Comparison of ENCODE assay signal across 15 cellular contexts in genomic region chr3:33134026-33134625, GRCh38. TPM values are rescaled to one million over a fixed set of nuclear protein-coding genes. Genes with fewer than 3 reads are reported as not detected.
A peak's percentile ranks its signal among the peaks of the same experiment; 100 is the strongest.
DNase-seq lines count a peak whose midpoint lies in the region; ATAC-seq and TF ChIP-seq lines count a peak whose summit lies in the region.
"Had no signal": no experiment of that assay in that cellular context is flagged by ENCODE, and none has a peak within 500 bp of the region (broad histone marks: within the 10 kb centered on the region; RNA-seq: fewer than 3 reads in every experiment).

No MANE protein-coding gene starts in this region.

- peak overlapping the region; percentile 21 for H3K27ac Mint-ChIP-seq in T-helper 2 cell treated with Interferon-gamma antibody and Interleukin-4, amounts not matched to agents 5 μg/mL and 100 μg/mL, for 36 hours
- no peak overlapping the region for H3K27ac Mint-ChIP-seq in naive thymus-derived CD8-positive, alpha-beta T cell
- H3K27ac Mint-ChIP-seq: activated CD4-positive, alpha-beta T cell treated with anti-CD3 and anti-CD28 coated beads, Interleukin-2, amount 10 ng/mL, durations not matched to agents 24 days and 14 days; memory B cell had no signal

- H3K36me3 Mint-ChIP-seq in T-helper 2 cell treated with Interferon-gamma antibody and Interleukin-4, amounts not matched to agents 5 μg/mL and 100 μg/mL, for 36 hours (ENCODE audit: low read depth) = peaks cover 17% of the 10 kb centered on the region
- H3K36me3 Mint-ChIP-seq in naive thymus-derived CD8-positive, alpha-beta T cell = peaks cover 4 to 76% (median 31%) of the 10 kb centered on the region in 3 donors

- no peaks in the 10 kb centered on the region for H3K27me3 Mint-ChIP-seq in T-helper 2 cell treated with Interferon-gamma antibody and Interleukin-4, amounts not matched to agents 5 μg/mL and 100 μg/mL, for 36 hours (ENCODE audit: low read depth)
- H3K27me3 Mint-ChIP-seq in naive thymus-derived CD8-positive, alpha-beta T cell = no peaks in the 10 kb centered on the region
- H3K27me3 Mint-ChIP-seq: activated CD4-positive, alpha-beta T cell treated with anti-CD3 and anti-CD28 coated beads, Interleukin-2, amount 10 ng/mL, durations not matched to agents 24 days and 14 days; memory B cell had no signal

- no peaks in the 10 kb centered on the region for H3K9me3 ChIP-seq in osteoblast (ENCODE audit: low read depth, low read length)
- H3K9me3 ChIP-seq: esophagus muscularis mucosa had no signal

- ATAC-seq in HG02973 (IDR thresholded peaks at IDR 0.05; ENCODE audit: unreplicated experiment) (peak; percentile 45), GM21576 (IDR thresholded peaks at IDR 0.05; ENCODE audit: unreplicated experiment) (no peak)
- no peak for ATAC-seq in naive thymus-derived CD8-positive, alpha-beta T cell

- POLR2A ChIA-PET in naive thymus-derived CD8-positive, alpha-beta T cell (lab: Charles Lee) = no interaction called here

- no peak overlapping the region for H3K4me2 ChIP-seq in osteoblast (ENCODE audit: insufficient read depth, low read length)
- H3K4me2 ChIP-seq: PC-9 had no signal

- peaks cover 6% of the 10 kb centered on the region for H3K79me2 ChIP-seq in osteoblast (ENCODE audit: insufficient read depth, low read length)

- H3K36me3 ChIP-seq in osteoblast (ENCODE audit: insufficient read depth, low read length) = peaks cover 30% of the 10 kb centered on the region

- H2AFZ ChIP-seq in osteoblast (ENCODE audit: low read length) = no peak overlapping the region
- H2AFZ ChIP-seq: PC-9 had no signal

- H3K4me1 ChIP-seq in osteoblast (ENCODE audit: insufficient read depth, low read length) = peaks cover 9% of the 10 kb centered on the region

- no peaks in the 10 kb centered on the region for H3K9me3 Mint-ChIP-seq in T-helper 2 cell treated with Interferon-gamma antibody and Interleukin-4, amounts not matched to agents 5 μg/mL and 100 μg/mL, for 36 hours
- no peaks in the 10 kb centered on the region for H3K9me3 Mint-ChIP-seq in naive thymus-derived CD8-positive, alpha-beta T cell
- H3K9me3 Mint-ChIP-seq: activated CD4-positive, alpha-beta T cell treated with anti-CD3 and anti-CD28 coated beads, Interleukin-2, amount 10 ng/mL, durations not matched to agents 24 days and 14 days; memory B cell had no signal

- H3K27me3 ChIP-seq in osteoblast (ENCODE audit: insufficient read depth, low read length) = no peaks in the 10 kb centered on the region
- H3K27me3 ChIP-seq: esophagus muscularis mucosa had no signal

- no peak for DNase-seq in T-helper 2 cell treated with Interferon-gamma antibody and Interleukin-4, amounts not matched to agents 5 μg/mL and 100 μg/mL, for 36 hours (ENCODE audit: low spot score)
- DNase-seq in T-helper 2 cell = no peak
- peak; percentile 78 for DNase-seq in astrocyte of the spinal cord (ENCODE audit: low read depth, low spot score)
- DNase-seq in osteoblast (ENCODE audit: insufficient read length, low spot score, missing footprints) = peak; percentile 81
- DNase-seq in naive thymus-derived CD8-positive, alpha-beta T cell = no peak
- no peak for DNase-seq in middle frontal gyrus (ENCODE audit: extremely low spot score, low spot score)
- DNase-seq: activated CD4-positive, alpha-beta T cell treated with anti-CD3 and anti-CD28 coated beads, Interleukin-2, amount 10 ng/mL, durations not matched to agents 24 days and 14 days; NCI-H146; NCI-H510A treated with DMSO at 0.1 percent for 48 hours; PC-9; substantia nigra had no signal

- TF ChIP-seq CTCF in astrocyte of the spinal cord (IDR thresholded peaks at IDR 0.05; ENCODE audit: low read depth, low read length) (no peak), osteoblast (IDR thresholded peaks at IDR 0.05; ENCODE audit: extremely low read depth, low read depth, low read length) (no peak)

- no peak overlapping the region for H3K4me3 ChIP-seq in astrocyte of the spinal cord (ENCODE audit: low read depth, low read length)
- H3K4me3 ChIP-seq in osteoblast (ENCODE audit: insufficient read depth, low read length) = no peak overlapping the region
- H3K4me3 ChIP-seq: esophagus muscularis mucosa, PC-9 had no signal

- H3K27ac ChIP-seq in osteoblast (ENCODE audit: low read depth, low read length) = peak overlapping the region; percentile 18
- H3K27ac ChIP-seq: esophagus muscularis mucosa, PC-9 had no signal

- in situ Hi-C loops in astrocyte of the spinal cord (cut with HindIII; ENCODE audit: low sequenced_read_pairs) = no loop called here

- H4K20me1 ChIP-seq in osteoblast (ENCODE audit: insufficient read depth, low read length) = peaks cover 5% of the 10 kb centered on the region

- no peak overlapping the region for H3K4me3 Mint-ChIP-seq in T-helper 2 cell treated with Interferon-gamma antibody and Interleukin-4, amounts not matched to agents 5 μg/mL and 100 μg/mL, for 36 hours
- H3K4me3 Mint-ChIP-seq in naive thymus-derived CD8-positive, alpha-beta T cell = no peak overlapping the region
- H3K4me3 Mint-ChIP-seq: activated CD4-positive, alpha-beta T cell treated with anti-CD3 and anti-CD28 coated beads, Interleukin-2, amount 10 ng/mL, durations not matched to agents 24 days and 14 days; memory B cell had no signal

- H3K4me1 Mint-ChIP-seq in T-helper 2 cell treated with Interferon-gamma antibody and Interleukin-4, amounts not matched to agents 5 μg/mL and 100 μg/mL, for 36 hours (ENCODE audit: low read depth) = peaks cover 8% of the 10 kb centered on the region
- peaks cover 0 to 8% (median 1%) of the 10 kb centered on the region in 4 donors for H3K4me1 Mint-ChIP-seq in naive thymus-derived CD8-positive, alpha-beta T cell

RNA-seq across cellular contexts. Expression of gene CRTAP, which starts 20.3 kb away (rescaled TPM):
- 266 and 360 TPM in 2 replicates for total RNA-seq in osteoblast
- 10 to 100 TPM; 36.0 to 45.7 TPM for total RNA-seq in naive thymus-derived CD8-positive, alpha-beta T cell
- 10 to 100 TPM; 25.4 to 52.5 (median 36.0) TPM for polyA plus RNA-seq in naive thymus-derived CD8-positive, alpha-beta T cell

RNA-seq across cellular contexts. Expression of gene GLB1, which starts 37.2 kb away (rescaled TPM):
- total RNA-seq in osteoblast = 90.8 and 94.8 TPM in 2 replicates
- 10 to 100 TPM; 18.7 to 27.0 TPM for total RNA-seq in naive thymus-derived CD8-positive, alpha-beta T cell
- 10 to 100 TPM; 12.7 to 17.0 (median 16.3) TPM for polyA plus RNA-seq in naive thymus-derived CD8-positive, alpha-beta T cell

RNA-seq across cellular contexts. Expression of gene TMPPE, which starts 37.2 kb away (rescaled TPM):
- total RNA-seq in osteoblast = 3.8 and 4.0 TPM in 2 replicates
- total RNA-seq in naive thymus-derived CD8-positive, alpha-beta T cell = 1 to 10 TPM; 6.9 TPM
- under 1 TPM; 0.14 to 0.77 (median 0.64) TPM for polyA plus RNA-seq in naive thymus-derived CD8-positive, alpha-beta T cell

Comparison
In these comparisons a context has a peak if more than half of its experiments do, and no peak if none do; other contexts are left out.
1. DNase-seq: peak in astrocyte of the spinal cord (single experiment) and osteoblast (single experiment); none in T-helper 2 cell treated with Interferon-gamma antibody and Interleukin-4, amounts not matched to agents 5 μg/mL and 100 μg/mL, for 36 hours (single experiment), T-helper 2 cell (0 of 5), naive thymus-derived CD8-positive, alpha-beta T cell (0 of 10) and middle frontal gyrus (single experiment).